ENCODE assay signal across 8 cellular contexts in the genomic region with DNA sequence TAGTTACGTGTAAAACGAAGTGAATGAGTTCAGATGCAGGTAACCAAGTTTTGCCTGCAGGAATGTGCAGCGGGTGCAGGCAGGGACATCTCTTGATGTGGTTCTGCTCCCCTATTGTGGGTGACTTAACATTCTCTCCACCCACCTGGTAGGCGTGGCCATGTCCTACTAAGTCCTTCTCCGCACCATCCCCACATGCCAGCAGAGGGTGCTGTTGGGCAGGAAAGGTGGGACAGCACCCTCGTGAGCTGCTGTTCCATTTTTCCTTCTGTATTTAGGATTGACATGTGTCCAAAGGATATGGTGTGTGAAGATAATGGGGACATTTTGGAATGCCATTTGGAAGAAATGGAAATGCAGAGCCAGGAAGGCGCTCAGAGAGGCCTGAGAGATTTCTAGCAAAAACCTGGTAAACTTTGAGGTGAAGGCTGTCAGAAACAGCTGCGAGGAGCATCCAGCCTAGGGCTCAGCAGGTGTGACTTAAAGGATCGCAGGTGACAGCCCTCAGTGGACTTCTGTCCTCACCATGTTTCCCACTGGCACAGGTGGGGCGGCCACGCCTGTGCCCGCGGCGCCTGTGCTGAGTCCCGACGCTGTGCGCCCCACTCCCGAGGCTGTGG. TPM values are rescaled to one million over a fixed set of nuclear protein-coding genes. Genes with fewer than 3 reads are reported as not detected.
DNase-seq lines count a peak whose midpoint lies in the region; ATAC-seq and FAIRE-seq lines count a peak whose summit lies in the region.

No MANE protein-coding gene starts in this region.

- peak; percentile 97 for ATAC-seq in GM19043 (IDR thresholded peaks at IDR 0.05; ENCODE audit: low read depth, unreplicated experiment)
- peak; percentile 96 for ATAC-seq in HG03378 (IDR thresholded peaks at IDR 0.05; ENCODE audit: unreplicated experiment)

- DNase-seq in Ammon's horn (ENCODE audit: low spot score) (peak; percentile 98), NCI-H460 (ENCODE audit: extremely low read depth, low read depth) (peak; percentile 91), kidney tubule cell (ENCODE audit: low spot score) (peak; percentile 93)
- DNase-seq in activated CD4-positive, alpha-beta T cell treated with anti-CD3 and anti-CD28 coated beads for 24 hours (ENCODE audit: low read depth in 2 of 2): peak; percentile 97 to 99
- peak; percentile 89 to 97 for DNase-seq in stimulated activated CD4-positive, alpha-beta T cell treated with anti-CD3 and anti-CD28 coated beads, Interleukin-15, amount 100 ng/mL, for 48 hours (ENCODE audit: low read depth in 2 of 2)

- peak; percentile 41 for FAIRE-seq in colon (lab: Jason Lieb, UNC)

RNA-seq across cellular contexts. Expression of a gene that starts 26.2 kb away (rescaled TPM):
- total RNA-seq in NCI-H460 (2014; rRNA removed; shearing (Covaris generic)): 0.89 and 0.97 TPM in 2 replicates
- polyA plus RNA-seq in NCI-H460 (2014; cell fraction: nucleus; rRNA removed): 3.7 and 22.1 TPM in 2 replicates

Comparison
In these comparisons a context has a peak if more than half of its experiments do, and no peak if none do; other contexts are left out.
1. Peak in every context shown above with its lines: DNase-seq and ATAC-seq.